Comparison of ENCODE assay signal across 9 cellular contexts in the genomic region with DNA sequence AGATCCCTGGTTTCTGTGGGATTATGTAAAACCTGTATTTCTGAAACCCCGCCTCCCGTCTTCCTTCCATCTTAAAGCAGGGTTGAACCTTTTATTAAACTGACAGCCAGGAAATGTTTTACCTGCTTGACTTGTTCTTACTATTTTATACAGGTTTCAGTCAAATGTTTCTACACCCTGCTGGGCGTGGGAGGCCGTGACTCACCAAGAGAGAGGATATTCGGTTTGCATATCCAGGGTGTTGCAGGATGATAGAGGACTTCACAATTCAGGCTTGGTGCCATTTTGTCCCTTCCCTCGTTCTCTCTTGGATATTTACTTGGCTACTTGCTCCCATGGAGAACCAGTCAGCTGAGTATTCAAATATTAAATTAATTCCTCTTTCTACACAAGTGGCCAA.
DNase-seq lines count a peak whose midpoint lies in the region; ATAC-seq, FAIRE-seq and TF ChIP-seq lines count a peak whose summit lies in the region.
"Had no signal": no experiment of that assay in that cellular context is flagged by ENCODE, and none has a peak within 500 bp of the region (broad histone marks: within the 10 kb centered on the region; RNA-seq: fewer than 3 reads in every experiment).

No MANE protein-coding gene starts in this region.

- no peak overlapping the region for H3K4me2 ChIP-seq in osteoblast (ENCODE audit: insufficient read depth, low read length)

- TF ChIP-seq CTCF in C4-2B (conservative IDR thresholded peaks at IDR 0.05) (no peak), RWPE2 (IDR thresholded peaks at IDR 0.05; ENCODE audit: poor library complexity, severe bottlenecking) (no peak), lung (IDR thresholded peaks at IDR 0.05; ENCODE audit: control extremely low read depth, extremely low read depth) (no peak), osteoblast (IDR thresholded peaks at IDR 0.05; ENCODE audit: extremely low read depth, low read depth, low read length) (no peak)

- H4K20me1 ChIP-seq in osteoblast (ENCODE audit: insufficient read depth, low read length) = no peaks in the 10 kb centered on the region

- H2AFZ ChIP-seq in osteoblast (ENCODE audit: low read length) = no peak overlapping the region

- DNase-seq in H54 (ENCODE audit: insufficient read length, low spot score) = no peak
- peak; percentile 83 for DNase-seq in RWPE2 (ENCODE audit: low spot score)
- DNase-seq in lung (ENCODE audit: low spot score) = no peak
- no peak for DNase-seq in osteoblast (ENCODE audit: insufficient read length, low spot score, missing footprints)
- DNase-seq in NCI-H524 treated with DMSO at 0.1 percent for 48 hours (lab: John Stamatoyannopoulos, UW) = no peak
- DNase-seq in MV-4-11 (lab: John Stamatoyannopoulos, UW) = no peak

- TF ChIP-seq POLR2A in H54 (IDR thresholded peaks at IDR 0.05; ENCODE audit: low read depth, low read length) = no peak

- H3K4me1 ChIP-seq in RWPE2 (ENCODE audit: insufficient read depth, poor library complexity, severe bottlenecking) = peaks cover 37% of the 10 kb centered on the region
- H3K4me1 ChIP-seq in lung (ENCODE audit: control insufficient read depth in 2 of 2, insufficient read depth in 2 of 2, low read length in 2 of 2) = no peaks in the 10 kb centered on the region
- no peaks in the 10 kb centered on the region for H3K4me1 ChIP-seq in osteoblast (ENCODE audit: insufficient read depth, low read length)

- H3K9me3 ChIP-seq in RWPE2 (ENCODE audit: severe bottlenecking) (no peaks in the 10 kb centered on the region), lung (ENCODE audit: control insufficient read depth in 2 of 2, insufficient read depth in 1 of 2, low read length in 1 of 2) (no peaks in the 10 kb centered on the region), osteoblast (ENCODE audit: low read depth, low read length) (no peaks in the 10 kb centered on the region)

- H3K27ac ChIP-seq in C4-2B (peak overlapping the region; percentile 59; the same call in 1 of the 2 replicates), RWPE2 (ENCODE audit: poor library complexity, severe bottlenecking) (peak overlapping the region; percentile 86), lung (ENCODE audit: low read depth in 1 of 2, low read length in 1 of 2) (peak overlapping the region in 1 of 2 donors; percentile 35), osteoblast (ENCODE audit: low read depth, low read length) (no peak overlapping the region)

- no peaks in the 10 kb centered on the region for H3K27me3 ChIP-seq in RWPE2 (ENCODE audit: insufficient read depth, poor library complexity, severe bottlenecking)
- H3K27me3 ChIP-seq in lung (ENCODE audit: control insufficient read depth, insufficient read depth) = no peaks in the 10 kb centered on the region
- H3K27me3 ChIP-seq in osteoblast (ENCODE audit: insufficient read depth, low read length) = no peaks in the 10 kb centered on the region

- WGBS in lung, 2 donors = 69 to 85% methylated on average over 6 of the region's 6 CpGs

- H3K36me3 ChIP-seq in RWPE2 (ENCODE audit: low read depth) = no peaks in the 10 kb centered on the region
- no peaks in the 10 kb centered on the region for H3K36me3 ChIP-seq in lung (ENCODE audit: control insufficient read depth in 2 of 2, insufficient read depth in 2 of 2, low read length in 2 of 2)
- H3K36me3 ChIP-seq in osteoblast (ENCODE audit: insufficient read depth, low read length) = no peaks in the 10 kb centered on the region

- peak; percentile 88 for FAIRE-seq in H54 (lab: Jason Lieb, UNC)

- H3K4me3 ChIP-seq in RWPE2 (ENCODE audit: severe bottlenecking) (no peak overlapping the region), lung (no peak overlapping the region), osteoblast (ENCODE audit: insufficient read depth, low read length) (no peak overlapping the region)

- ATAC-seq in RWPE2 (ENCODE audit: low read depth) (peak; percentile 77), lung (ENCODE audit: insufficient read depth, low FRiP score) (peak; percentile 51), HG02970 (IDR thresholded peaks at IDR 0.05; ENCODE audit: low FRiP score, unreplicated experiment) (no peak)
- ATAC-seq: natural killer cell treated with Interleukin-12 subunit alpha and Interleukin-12 subunit beta and Interleukin-15 and Interleukin-18, amount 100 ng/mL, for 72 hours had no signal

- H3K79me2 ChIP-seq in osteoblast (ENCODE audit: insufficient read depth, low read length) = no peaks in the 10 kb centered on the region
